Comparison of ENCODE assay signal across 8 cellular contexts in the genomic region with DNA sequence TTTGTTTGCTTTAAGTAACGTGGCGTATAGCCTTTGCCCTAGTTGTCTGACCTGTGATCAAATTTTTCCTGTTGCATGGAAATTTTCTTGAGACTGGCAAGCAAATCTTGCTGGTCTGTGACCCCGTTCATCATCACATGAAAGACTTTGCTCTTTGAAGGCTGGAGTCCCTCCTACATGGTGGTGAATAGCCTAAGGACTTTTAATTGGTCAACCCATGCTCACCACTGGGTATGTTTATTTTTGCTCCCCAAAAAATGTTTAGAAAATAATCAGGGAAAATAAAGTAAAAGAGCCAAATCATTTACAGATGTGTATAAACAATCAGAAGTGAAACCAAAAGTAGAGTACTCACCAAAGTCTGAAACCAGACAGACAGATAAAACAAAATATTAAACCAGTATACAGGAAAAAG.
DNase-seq lines count a peak whose midpoint lies in the region; ATAC-seq and TF ChIP-seq lines count a peak whose summit lies in the region.

No MANE protein-coding gene starts in this region.

- intact Hi-C loops in PC-9 (cut with micrococcal nuclease; ENCODE audit: unreplicated experiment), result no loop called here

- POLR2A ChIA-PET in PC-9 (lab: Charles Lee; ENCODE audit: unreplicated experiment), result interaction anchor here (0.6 kb wide), 1 partner anchor 1487 kb away, joined by 3 read pairs; no protein-coding TSS in a partner anchor

- no peaks in the 10 kb centered on the region for H3K27me3 ChIP-seq in PC-9 (ENCODE audit: insufficient read depth, low read depth)

- H3K9me3 ChIP-seq in PC-9 (ENCODE audit: insufficient read depth, low read depth), result peaks cover 4% of the 10 kb centered on the region

- H2AFZ ChIP-seq in PC-9, result peak overlapping the region; percentile 30

- H3K4me2 ChIP-seq in PC-9, result peak overlapping the region; percentile 34; the same call in 1 of the 2 replicates

- DNase-seq in EL (peak; percentile 40), PC-9 (no peak), iris pigment epithelial cell (ENCODE audit: low read depth) (peak; percentile 16), GM19238 (ENCODE audit: insufficient read length, low spot score) (no peak), A172 (ENCODE audit: low spot score) (no peak)
- DNase-seq in stimulated activated naive CD4-positive, alpha-beta T cell treated with Interleukin-2 at 50 U/mL for 16 hours (lab: John Stamatoyannopoulos, UW), result no peak
- no peak for DNase-seq in activated naive CD4-positive, alpha-beta T cell treated with anti-CD3 and anti-CD28 coated beads, Interleukin-2, amount 50 U/mL, for 16 hours

- peak; percentile 64 for ATAC-seq in GM21576 (IDR thresholded peaks at IDR 0.05; ENCODE audit: unreplicated experiment)

- H3K4me3 ChIP-seq in PC-9, result no peak overlapping the region; the same call in 1 of the 2 replicates

- BruUV-seq in PC-9 (replicated peaks; lab: Mats Ljungman, UMichigan), result no TSS peak

- 0 out of 2 replicates have a peak, but pooled peaks cover 8% of the 10 kb centered on the region for H3K4me1 ChIP-seq in PC-9 (replicated peaks; ENCODE audit: insufficient read depth)

- H3K79me2 ChIP-seq in PC-9 (ENCODE audit: low read depth), result no peaks in the 10 kb centered on the region

- CTCF ChIA-PET in PC-9 (lab: Charles Lee), result no interaction called here

- no peaks in the 10 kb centered on the region for H3K36me3 ChIP-seq in PC-9 (ENCODE audit: low read depth)

- no peaks in the 10 kb centered on the region for H3K9me2 ChIP-seq in PC-9 (ENCODE audit: insufficient read depth)

- H3F3A ChIP-seq in PC-9 (ENCODE audit: insufficient read depth, low read depth), result no peaks in the 10 kb centered on the region

- no peaks in the 10 kb centered on the region for H4K20me1 ChIP-seq in PC-9 (ENCODE audit: insufficient read depth)

- no peak for TF ChIP-seq CTCF in PC-9 (conservative IDR thresholded peaks at IDR 0.05)

- H3K27ac ChIP-seq in PC-9, result no peak overlapping the region

Comparison
In these comparisons a context has a peak if more than half of its experiments do, and no peak if none do; other contexts are left out.
1. DNase-seq: peak in EL (single experiment) and iris pigment epithelial cell (single experiment); none in PC-9 (0 of 2), stimulated activated naive CD4-positive, alpha-beta T cell treated with Interleukin-2 at 50 U/mL for 16 hours (single experiment), GM19238 (single experiment), A172 (single experiment) and activated naive CD4-positive, alpha-beta T cell treated with anti-CD3 and anti-CD28 coated beads, Interleukin-2, amount 50 U/mL, for 16 hours (single experiment).